ENCODE assay signal across 10 cellular contexts in the genomic region with DNA sequence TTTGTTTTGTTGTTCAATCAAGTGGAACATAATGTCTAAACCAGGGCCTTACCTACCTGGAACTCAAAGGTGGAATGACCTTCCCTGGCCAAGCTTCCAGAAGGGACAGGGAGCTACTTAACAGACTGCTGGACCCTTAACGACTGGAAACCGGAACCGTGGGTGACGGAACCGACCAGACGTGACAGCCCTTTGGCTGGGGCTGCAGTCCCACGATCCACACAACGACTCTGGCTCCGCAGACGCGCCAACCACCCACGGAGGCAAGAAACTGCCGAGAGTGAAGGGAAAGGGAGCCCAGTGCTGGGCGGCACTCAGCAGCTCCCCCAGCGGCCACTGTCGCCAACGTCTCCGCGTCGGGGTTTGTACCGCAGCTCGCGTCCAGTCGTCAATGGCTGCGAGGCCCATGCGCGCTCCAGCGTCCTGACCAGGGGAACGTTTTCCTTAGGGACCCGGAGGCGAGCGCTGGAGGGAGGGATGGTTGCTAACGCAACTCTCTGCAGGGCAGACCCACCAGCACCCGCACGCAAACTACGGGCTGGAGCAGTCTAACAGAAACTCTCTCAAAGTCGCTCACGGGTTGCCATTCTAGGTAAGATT. TPM values are rescaled to one million over a fixed set of nuclear protein-coding genes. Genes with fewer than 3 reads are reported as not detected.
DNase-seq lines count a peak whose midpoint lies in the region; ATAC-seq and TF ChIP-seq lines count a peak whose summit lies in the region.
"Had no signal": no experiment of that assay in that cellular context is flagged by ENCODE, and none has a peak within 500 bp of the region (broad histone marks: within the 10 kb centered on the region; RNA-seq: fewer than 3 reads in every experiment).

No MANE protein-coding gene starts in this region.

- peak overlapping the region; percentile 90 for H2AFZ ChIP-seq in ACC112 (ENCODE audit: low read length, unreplicated experiment)

- DNase-seq in MG63, result peak; percentile 74
- peak; percentile 80 for DNase-seq in activated naive CD4-positive, alpha-beta T cell treated with Interleukin-2 at 50 U/mL for 16 hours
- peak; percentile 87 for DNase-seq in glutamatergic neuron
- no peak for DNase-seq in osteocyte (ENCODE audit: extremely low spot score, unreplicated experiment)
- peak; percentile 49 to 83 for DNase-seq in tibial artery

- H3K27ac ChIP-seq in ACC112 (ENCODE audit: low read depth, low read length) (no peak overlapping the region), tibial artery (peak overlapping the region in 1 of 2 donors; percentile 5)
- H3K27ac ChIP-seq: BLaER1, epithelial cell of prostate had no signal

- peak overlapping the region; percentile 66 for H3K4me3 ChIP-seq in ACC112 (ENCODE audit: low read depth, low read length)
- H3K4me3 ChIP-seq in MG63, result peak overlapping the region; percentile 19
- peak overlapping the region; percentile 14 to 32 for H3K4me3 ChIP-seq in tibial artery
- H3K4me3 ChIP-seq: BLaER1 had no signal

- no peak for ATAC-seq in HG03571 (IDR thresholded peaks at IDR 0.05; ENCODE audit: unreplicated experiment)
- no peak for ATAC-seq in HG02981 (IDR thresholded peaks at IDR 0.05; ENCODE audit: unreplicated experiment)

- H3K27me3 Mint-ChIP-seq in glutamatergic neuron (ENCODE audit: unreplicated experiment) (peaks cover 6% of the 10 kb centered on the region), osteocyte (ENCODE audit: unreplicated experiment) (peaks cover 5% of the 10 kb centered on the region)

- peak; percentile 86 for TF ChIP-seq CTCF in glutamatergic neuron (IDR thresholded peaks at IDR 0.05; ENCODE audit: partially characterized antibody, unreplicated experiment)
- peak; percentile 72 for TF ChIP-seq CTCF in osteocyte (IDR thresholded peaks at IDR 0.05)
- TF ChIP-seq CTCF in tibial artery (IDR thresholded peaks at IDR 0.05), result peak; percentile 70 to 77

- H3K36me3 Mint-ChIP-seq in glutamatergic neuron (ENCODE audit: unreplicated experiment), result no peaks in the 10 kb centered on the region
- H3K36me3 Mint-ChIP-seq in osteocyte (ENCODE audit: unreplicated experiment), result no peaks in the 10 kb centered on the region

- H3K27ac Mint-ChIP-seq in glutamatergic neuron (ENCODE audit: unreplicated experiment) (no peak overlapping the region), osteocyte (ENCODE audit: unreplicated experiment) (no peak overlapping the region)

- H3K9me3 ChIP-seq in MG63, result no peaks in the 10 kb centered on the region
- H3K9me3 ChIP-seq in tibial artery, result no peaks in the 10 kb centered on the region
- H3K9me3 ChIP-seq: BLaER1 had no signal

- intact Hi-C loops in tibial artery (cut with DNase I; ENCODE audit: low total_unique reads), result no loop called here

- H3K36me3 ChIP-seq in ACC112 (ENCODE audit: insufficient read depth, low read length) (no peaks in the 10 kb centered on the region), MG63 (no peaks in the 10 kb centered on the region), tibial artery (no peaks in the 10 kb centered on the region)
- H3K36me3 ChIP-seq: BLaER1 had no signal

- H3K4me3 Mint-ChIP-seq in glutamatergic neuron (ENCODE audit: unreplicated experiment), result peak overlapping the region; percentile 73
- H3K4me3 Mint-ChIP-seq in osteocyte (ENCODE audit: unreplicated experiment), result peak overlapping the region; percentile 62

- peaks cover 21% of the 10 kb centered on the region for H3K27me3 ChIP-seq in ACC112 (ENCODE audit: insufficient read depth, low read length)
- peaks cover 5% of the 10 kb centered on the region; the same call in 1 of the 2 replicates for H3K27me3 ChIP-seq in MG63
- H3K27me3 ChIP-seq in tibial artery, result peaks cover 0 to 7% of the 10 kb centered on the region in 2 donors
- H3K27me3 ChIP-seq: BLaER1 had no signal

- peaks cover 2% of the 10 kb centered on the region for H3K4me1 Mint-ChIP-seq in glutamatergic neuron (ENCODE audit: low read depth, unreplicated experiment)
- H3K4me1 Mint-ChIP-seq in osteocyte (ENCODE audit: unreplicated experiment), result peaks cover 12% of the 10 kb centered on the region

- H3K4me1 ChIP-seq in ACC112 (ENCODE audit: control insufficient read depth, insufficient read depth, low read length, unreplicated experiment) (peaks cover 13% of the 10 kb centered on the region), tibial artery (peaks cover 0 to 14% (median 9%) of the 10 kb centered on the region in 4 donors)

- peaks cover 1% of the 10 kb centered on the region for H3K9me3 Mint-ChIP-seq in glutamatergic neuron (ENCODE audit: unreplicated experiment)
- H3K9me3 Mint-ChIP-seq in osteocyte (ENCODE audit: unreplicated experiment), result no peaks in the 10 kb centered on the region

- H3K79me2 ChIP-seq in ACC112 (ENCODE audit: control insufficient read depth, insufficient read depth, low read length, unreplicated experiment), result no peaks in the 10 kb centered on the region

RNA-seq across cellular contexts. Expression of a gene that starts 5.5 kb away (rescaled TPM):
- total RNA-seq in MG63 (2014; rRNA removed; shearing (Covaris generic); ENCODE audit: low replicate concordance), result 74.9 and 134 TPM in 2 replicates
- 31.9 TPM for total RNA-seq in glutamatergic neuron (ENCODE audit: unreplicated experiment)
- total RNA-seq in osteocyte, result 20.0 and 23.0 TPM in 2 replicates

RNA-seq across cellular contexts. Expression of a gene that starts 6.9 kb away (rescaled TPM):
- not detected in 2 replicates for total RNA-seq in MG63 (2014; rRNA removed; shearing (Covaris generic); ENCODE audit: low replicate concordance)
- total RNA-seq in glutamatergic neuron (ENCODE audit: unreplicated experiment) (not detected), osteocyte (not detected in 2 replicates)

RNA-seq across cellular contexts. Expression of a gene that starts 21.3 kb away (rescaled TPM):
- total RNA-seq in MG63 (2014; rRNA removed; shearing (Covaris generic); ENCODE audit: low replicate concordance), result 331 and 420 TPM in 2 replicates
- total RNA-seq in glutamatergic neuron (ENCODE audit: unreplicated experiment), result 369 TPM
- 304 and 305 TPM in 2 replicates for total RNA-seq in osteocyte

RNA-seq across cellular contexts. Expression of a gene that starts 27.0 kb away (rescaled TPM):
- not detected in 2 replicates for total RNA-seq in MG63 (2014; rRNA removed; shearing (Covaris generic); ENCODE audit: low replicate concordance)
- 91.0 TPM for total RNA-seq in glutamatergic neuron (ENCODE audit: unreplicated experiment)
- 8.8 and 13.4 TPM in 2 replicates for total RNA-seq in osteocyte

RNA-seq across cellular contexts. Expression of a gene that starts 31.0 kb away (rescaled TPM):
- 90.0 and 113 TPM in 2 replicates for total RNA-seq in MG63 (2014; rRNA removed; shearing (Covaris generic); ENCODE audit: low replicate concordance)
- total RNA-seq in glutamatergic neuron (ENCODE audit: unreplicated experiment) (110 TPM), osteocyte (26.4 and 29.1 TPM in 2 replicates)
